10 cellular contexts compared by ENCODE assay signal in the genomic region with DNA sequence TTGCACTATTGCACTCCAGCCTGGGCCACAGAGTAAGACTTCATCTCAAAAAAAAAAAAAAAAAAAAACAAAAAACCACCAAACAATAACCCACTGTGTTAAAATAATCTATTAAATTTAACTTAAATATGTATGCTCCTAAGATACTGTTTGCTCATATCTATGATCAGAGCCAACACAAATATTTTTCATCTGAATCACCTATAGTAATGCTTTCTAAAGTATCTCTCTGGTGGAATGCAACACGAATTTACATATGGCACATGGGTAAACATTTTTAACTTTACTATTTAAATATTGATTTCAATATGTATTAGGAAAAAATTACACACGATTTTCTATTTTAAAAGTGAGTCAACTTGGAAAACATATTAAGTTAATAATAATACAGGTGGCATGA.
"Had no signal": no experiment of that assay in that cellular context is flagged by ENCODE, and none has a peak within 500 bp of the region (broad histone marks: within the 10 kb centered on the region; RNA-seq: fewer than 3 reads in every experiment).

No MANE protein-coding gene starts in this region.

- H3K4me3 ChIP-seq: upper lobe of right lung had no signal

- H3K27ac ChIP-seq: upper lobe of right lung had no signal

- H3K9me3 ChIP-seq: upper lobe of right lung had no signal

- ATAC-seq: sciatic nerve; stimulated activated naive CD8-positive, alpha-beta T cell treated with anti-CD3 and anti-CD28 coated beads, Interleukin-15, Interleukin-2, amounts not matched to agents 100 U/mL and 50 U/mL, for 24 hours; upper lobe of right lung had no signal

- H3K27me3 ChIP-seq: upper lobe of right lung had no signal

- DNase-seq: activated CD4-positive, alpha-beta memory T cell treated with anti-CD3 and anti-CD28 coated beads for 36 hours; activated CD4-positive, alpha-beta T cell treated with anti-CD3 and anti-CD28 coated beads for 1 hour; activated gamma-delta T cell treated with Interleukin-2 at 50 U/mL for 16 hours; activated T-cell treated with anti-CD3 and anti-CD28 coated beads, Interleukin-2, amount 50 U/mL, for 48 hours; hippocampal formation; kidney glomerular epithelial cell; stimulated activated CD4-positive, alpha-beta T cell treated with anti-CD3 and anti-CD28 coated beads, Interleukin-12 subunit alpha, Interleukin-12 subunit beta, amount 100 ng/mL, for 4 hours; stimulated activated naive CD8-positive, alpha-beta T cell treated with anti-CD3 and anti-CD28 coated beads, Interleukin-15, Interleukin-2, amounts not matched to agents 100 U/mL and 50 U/mL, for 24 hours; upper lobe of right lung had no signal

- H3K36me3 ChIP-seq: upper lobe of right lung had no signal
